In the genomic region with DNA sequence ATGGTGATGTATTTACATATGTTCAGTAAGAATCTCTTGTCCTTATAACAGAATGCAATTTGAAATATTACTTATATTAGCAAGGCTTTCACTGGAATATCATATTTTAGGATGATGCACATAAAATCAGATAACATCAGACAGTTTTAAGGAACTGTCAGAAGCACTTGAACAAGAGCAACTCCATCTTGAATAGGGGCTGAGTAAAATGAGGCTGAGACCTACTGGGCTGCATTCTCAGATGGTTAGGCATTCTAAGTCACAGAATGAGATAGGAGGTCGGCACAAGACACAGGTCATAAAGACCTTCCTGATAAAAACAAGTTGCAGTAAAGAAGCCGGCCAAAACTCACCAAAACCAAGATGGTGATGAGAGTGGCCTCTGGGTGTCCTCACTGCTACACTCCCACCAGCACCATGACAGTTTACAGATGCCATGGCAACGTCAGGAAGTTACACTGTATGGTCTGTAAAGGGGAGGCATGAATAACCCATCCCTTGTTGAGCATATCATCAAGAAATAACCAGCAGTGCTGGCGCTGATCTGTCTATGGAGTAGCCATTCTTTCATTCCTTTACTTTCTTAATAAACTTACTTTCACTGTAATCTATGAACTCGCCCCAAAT, we compare ENCODE assay signal across 9 cellular contexts. TPM values are rescaled to one million over a fixed set of nuclear protein-coding genes. Genes with fewer than 3 reads are reported as not detected.
DNase-seq lines count a peak whose midpoint lies in the region; ATAC-seq lines count a peak whose summit lies in the region.
"Had no signal": no experiment of that assay in that cellular context is flagged by ENCODE, and none has a peak within 500 bp of the region (broad histone marks: within the 10 kb centered on the region; RNA-seq: fewer than 3 reads in every experiment).

No MANE protein-coding gene starts in this region.

- no peak overlapping the region for H3K4me2 ChIP-seq in mesenchymal stem cell (ENCODE audit: low read length, poor library complexity, severe bottlenecking)

- WGBS in mesenchymal stem cell: 70% methylated on average over 5 of the region's 5 CpGs

- peak; percentile 27 for DNase-seq in Daoy (ENCODE audit: low read depth)
- peak; percentile 12 for DNase-seq in LHCN-M2 (ENCODE audit: low read depth)
- DNase-seq in activated T-cell treated with anti-CD3 and anti-CD28 coated beads for 4 hours: peak; percentile 9
- DNase-seq in mesenchymal stem cell: peak; percentile 38
- no peak for DNase-seq in NCI-H187 (lab: John Stamatoyannopoulos, UW)
- DNase-seq in NCI-H2029 (lab: John Stamatoyannopoulos, UW): no peak
- DNase-seq in LoVo (ENCODE audit: low spot score): no peak
- DNase-seq: NCI-H1436 had no signal

- H2AK5ac ChIP-seq in mesenchymal stem cell (ENCODE audit: low read length, severe bottlenecking): no peak overlapping the region

- ATAC-seq in HG03342 (IDR thresholded peaks at IDR 0.05; ENCODE audit: unreplicated experiment): no peak

- no peak overlapping the region for H2BK15ac ChIP-seq in mesenchymal stem cell (ENCODE audit: low read depth, poor library complexity, severe bottlenecking)

- H4K8ac ChIP-seq in mesenchymal stem cell (ENCODE audit: low read length): no peak overlapping the region

- H3K4me3 ChIP-seq in mesenchymal stem cell (ENCODE audit: insufficient read depth in 1 of 2, low read depth in 1 of 2, low read length in 2 of 2): no peak overlapping the region

- no peak overlapping the region for H2BK5ac ChIP-seq in mesenchymal stem cell (ENCODE audit: low read depth, low read length, poor library complexity, severe bottlenecking)

- no peak overlapping the region for H2AFZ ChIP-seq in mesenchymal stem cell (ENCODE audit: low read depth, low read length)

- H2BK120ac ChIP-seq in mesenchymal stem cell (ENCODE audit: low read depth, low read length): no peak overlapping the region

- H3K27ac ChIP-seq in mesenchymal stem cell (ENCODE audit: low read length, poor library complexity, severe bottlenecking): no peak overlapping the region

- no peaks in the 10 kb centered on the region for H3K27me3 ChIP-seq in mesenchymal stem cell (ENCODE audit: control insufficient read depth in 1 of 2, insufficient read depth in 1 of 2, low read length in 2 of 2)

- no peak overlapping the region for H3K9ac ChIP-seq in mesenchymal stem cell (ENCODE audit: low read length)

- H3K14ac ChIP-seq in mesenchymal stem cell (ENCODE audit: low read length in 2 of 2): no peak overlapping the region

- no peak overlapping the region for H4K91ac ChIP-seq in mesenchymal stem cell (ENCODE audit: low read length)

- no peak overlapping the region for H3K23ac ChIP-seq in mesenchymal stem cell (ENCODE audit: low read length in 2 of 2)

- no peaks in the 10 kb centered on the region for H3K36me3 ChIP-seq in mesenchymal stem cell (ENCODE audit: control insufficient read depth in 1 of 2, insufficient read depth in 2 of 2, low read depth in 1 of 2, low read length in 2 of 2)

- no peak overlapping the region for H3K4ac ChIP-seq in mesenchymal stem cell (ENCODE audit: low read depth in 1 of 2, low read length in 2 of 2)

- no peak overlapping the region for H2BK12ac ChIP-seq in mesenchymal stem cell (ENCODE audit: low read length in 2 of 2)

- no peaks in the 10 kb centered on the region for H3K4me1 ChIP-seq in mesenchymal stem cell (ENCODE audit: control insufficient read depth, insufficient read depth, low read depth, low read length)

- no peaks in the 10 kb centered on the region for H3K79me1 ChIP-seq in mesenchymal stem cell (replicated peaks; ENCODE audit: low read length, poor library complexity, severe bottlenecking)

- no peaks in the 10 kb centered on the region for H3K9me3 ChIP-seq in mesenchymal stem cell (ENCODE audit: control insufficient read depth, low read length)

- no peak overlapping the region for H3K18ac ChIP-seq in mesenchymal stem cell (ENCODE audit: low read depth in 1 of 2, low read length in 2 of 2)

RNA-seq across cellular contexts. Expression of a gene that starts 27.6 kb away (rescaled TPM):
- 4.0 and 4.3 TPM in 2 replicates for total RNA-seq in Daoy (2014; rRNA removed; shearing (Covaris generic))
- total RNA-seq in LHCN-M2 (2014; rRNA removed): 3.9 and 5.3 TPM in 2 replicates
- polyA plus RNA-seq in LHCN-M2 (2012): 3.0 TPM
- 10.9 TPM for polyA plus RNA-seq in mesenchymal stem cell (2013, experiment 1 of 2)
- 10.4 TPM for polyA plus RNA-seq in mesenchymal stem cell (2013, experiment 2 of 2)

Comparison
In these comparisons a context has a peak if more than half of its experiments do, and no peak if none do; other contexts are left out.
1. DNase-seq: peak in Daoy (single experiment), LHCN-M2 (single experiment), activated T-cell treated with anti-CD3 and anti-CD28 coated beads for 4 hours (single experiment) and mesenchymal stem cell (single experiment); none in NCI-H187 (0 of 2), NCI-H2029 (single experiment) and LoVo (single experiment).